ENCODE assay signal across 19 cellular contexts in genomic region chr6:122839906-122840305, GRCh38. TPM values are rescaled to one million over a fixed set of nuclear protein-coding genes. Genes with fewer than 3 reads are reported as not detected.
DNase-seq lines count a peak whose midpoint lies in the region; ATAC-seq and TF ChIP-seq lines count a peak whose summit lies in the region.
"Had no signal": no experiment of that assay in that cellular context is flagged by ENCODE, and none has a peak within 500 bp of the region (broad histone marks: within the 10 kb centered on the region; RNA-seq: fewer than 3 reads in every experiment).

No MANE protein-coding gene starts in this region.

- TF ChIP-seq CTCF in endodermal cell (conservative IDR thresholded peaks at IDR 0.05) = no peak

- H3K4me3 Mint-ChIP-seq in endodermal cell = no peak overlapping the region
- H3K4me3 Mint-ChIP-seq: activated naive CD8-positive, alpha-beta T cell treated with anti-CD3 and anti-CD28 coated beads, Interleukin-2, amount 50 U/mL, for 24 hours; naive thymus-derived CD4-positive, alpha-beta T cell had no signal

- H3K9me3 ChIP-seq in endodermal cell (ENCODE audit: control insufficient read depth, low read length) = no peaks in the 10 kb centered on the region
- H3K9me3 ChIP-seq: body of pancreas, MG63, SJSA1, tibial artery had no signal

- H3K9me3 Mint-ChIP-seq in endodermal cell = no peaks in the 10 kb centered on the region
- H3K9me3 Mint-ChIP-seq: activated naive CD8-positive, alpha-beta T cell treated with anti-CD3 and anti-CD28 coated beads, Interleukin-2, amount 50 U/mL, for 24 hours; naive thymus-derived CD4-positive, alpha-beta T cell had no signal

- H3K27ac ChIP-seq in endodermal cell (ENCODE audit: low read depth, low read length) = no peak overlapping the region
- H3K27ac ChIP-seq: body of pancreas, HL-60, SJSA1, tibial artery, WERI-Rb-1 had no signal

- H3K4me1 Mint-ChIP-seq in endodermal cell = peaks cover 46% of the 10 kb centered on the region
- H3K4me1 Mint-ChIP-seq: activated naive CD8-positive, alpha-beta T cell treated with anti-CD3 and anti-CD28 coated beads, Interleukin-2, amount 50 U/mL, for 24 hours; naive thymus-derived CD4-positive, alpha-beta T cell had no signal

- ATAC-seq in GM18502 (IDR thresholded peaks at IDR 0.05; ENCODE audit: poor library complexity, unreplicated experiment) (peak; percentile 27), GM21619 (IDR thresholded peaks at IDR 0.05; ENCODE audit: unreplicated experiment) (peak; percentile 13), HG03378 (IDR thresholded peaks at IDR 0.05; ENCODE audit: unreplicated experiment) (peak; percentile 25), HG03565 (IDR thresholded peaks at IDR 0.05; ENCODE audit: unreplicated experiment) (no peak), HG02588 (IDR thresholded peaks at IDR 0.05; ENCODE audit: unreplicated experiment) (no peak), Right ventricle myocardium superior (ENCODE audit: poor library complexity) (no peak)

- DNase-seq in endodermal cell (peak; percentile 57), Right ventricle myocardium superior (no peak), NCI-H510A treated with DMSO at 0.1 percent for 48 hours (lab: John Stamatoyannopoulos, UW) (no peak)
- DNase-seq: activated effector memory CD4-positive, alpha-beta T cell treated with Interleukin-2 at 50 U/mL for 16 hours; DMS 273 treated with DMSO at 0.1 percent for 48 hours; GDM1 had no signal

- intact Hi-C loops in Right ventricle myocardium superior (cut with DNase I) = loop anchor here (5.0 kb wide), 1 partner anchor 108 kb away; no protein-coding TSS in a partner anchor

- no peak overlapping the region for H3K4me3 ChIP-seq in endodermal cell (ENCODE audit: low read length)
- H3K4me3 ChIP-seq: body of pancreas, MG63, SJSA1, tibial artery had no signal

- no peaks in the 10 kb centered on the region for H3K36me3 Mint-ChIP-seq in endodermal cell (ENCODE audit: low read depth)
- H3K36me3 Mint-ChIP-seq: naive thymus-derived CD4-positive, alpha-beta T cell had no signal

- no peak overlapping the region for H3K27ac Mint-ChIP-seq in endodermal cell
- H3K27ac Mint-ChIP-seq: activated naive CD8-positive, alpha-beta T cell treated with anti-CD3 and anti-CD28 coated beads, Interleukin-2, amount 50 U/mL, for 24 hours; naive thymus-derived CD4-positive, alpha-beta T cell had no signal

- WGBS in endodermal cell (ENCODE audit: insufficient coverage in 1 of 2, insufficient read length in 1 of 2), 2 experiments = 69 to 89% methylated on average over 3 to 7 of the region's 8 CpGs

- no peak overlapping the region for H3K9ac ChIP-seq in endodermal cell (ENCODE audit: extremely low read depth, low read length, poor library complexity, severe bottlenecking)

- H3K4me1 ChIP-seq in endodermal cell (ENCODE audit: control insufficient read depth, insufficient read depth, low read length) = no peaks in the 10 kb centered on the region
- H3K4me1 ChIP-seq: body of pancreas, SJSA1, tibial artery had no signal

- no peaks in the 10 kb centered on the region for H3K27me3 ChIP-seq in endodermal cell (ENCODE audit: control insufficient read depth, insufficient read depth, low read length, poor library complexity, severe bottlenecking)
- H3K27me3 ChIP-seq: body of pancreas, MG63, tibial artery had no signal

- no peaks in the 10 kb centered on the region for H3K36me3 ChIP-seq in endodermal cell (ENCODE audit: control insufficient read depth, insufficient read depth, low read length)
- H3K36me3 ChIP-seq: MG63, SJSA1, tibial artery, WERI-Rb-1 had no signal

- peaks cover 6% of the 10 kb centered on the region for H3K27me3 Mint-ChIP-seq in endodermal cell (ENCODE audit: insufficient read depth)
- H3K27me3 Mint-ChIP-seq: activated naive CD8-positive, alpha-beta T cell treated with anti-CD3 and anti-CD28 coated beads, Interleukin-2, amount 50 U/mL, for 24 hours had no signal

RNA-seq across cellular contexts. Expression of gene SMPDL3A, which starts 50.8 kb away (rescaled TPM):
- 1 to 10 TPM; 2.8 to 3.2 TPM for total RNA-seq in endodermal cell
- 6.4 TPM for polyA plus RNA-seq in endodermal cell (2013, experiment 1 of 2)
- polyA plus RNA-seq in endodermal cell (2013, experiment 2 of 2) = 4.7 TPM
- total RNA-seq in Right ventricle myocardium superior = 3.7 TPM
- polyA plus RNA-seq: naive thymus-derived CD4-positive, alpha-beta T cell had no signal

Comparison
In these comparisons a context has a peak if more than half of its experiments do, and no peak if none do; other contexts are left out.
1. ATAC-seq: peak in GM18502 (single experiment), GM21619 (single experiment) and HG03378 (single experiment); none in HG03565 (single experiment), HG02588 (single experiment) and Right ventricle myocardium superior (single experiment).